Comparison of ENCODE assay signal across 15 cellular contexts in genomic region chr17:57288753-57289121, GRCh38. TPM values are rescaled to one million over a fixed set of nuclear protein-coding genes. Genes with fewer than 3 reads are reported as not detected.
A peak's percentile ranks its signal among the peaks of the same experiment; 100 is the strongest.
DNase-seq lines count a peak whose midpoint lies in the region; ATAC-seq lines count a peak whose summit lies in the region.
"Had no signal": no experiment of that assay in that cellular context is flagged by ENCODE, and none has a peak within 500 bp of the region (broad histone marks: within the 10 kb centered on the region; RNA-seq: fewer than 3 reads in every experiment).

No MANE protein-coding gene starts in this region.

- H3K4me3 ChIP-seq in stomach smooth muscle (ENCODE audit: low read length in 2 of 2): no peak overlapping the region
- H3K4me3 ChIP-seq: SJCRH30, tibial nerve had no signal

- no peaks in the 10 kb centered on the region for H3K9me3 ChIP-seq in stomach smooth muscle (ENCODE audit: control insufficient read depth in 2 of 2, low read length in 2 of 2)
- H3K9me3 ChIP-seq: ascending aorta, SJCRH30, tibial nerve had no signal

- H3K27me3 ChIP-seq in stomach smooth muscle (ENCODE audit: control insufficient read depth in 1 of 2, insufficient read depth in 2 of 2, low read length in 2 of 2): no peaks in the 10 kb centered on the region
- H3K27me3 ChIP-seq: ascending aorta, SJCRH30, tibial nerve had no signal

- peaks cover 20% of the 10 kb centered on the region for H3K4me1 ChIP-seq in stomach smooth muscle (ENCODE audit: control insufficient read depth, insufficient read depth, low read length)

- DNase-seq in LHCN-M2 (ENCODE audit: low read depth) (peak; percentile 63), midbrain (lab: John Stamatoyannopoulos, UW) (peak; percentile 44)
- no peak for DNase-seq in activated CD8-positive, alpha-beta memory T cell treated with anti-CD3 and anti-CD28 coated beads for 24 hours
- DNase-seq: activated CD4-positive, alpha-beta memory T cell treated with anti-CD3 and anti-CD28 coated beads for 36 hours; NCI-H2171 treated with DMSO at 0.1 percent for 48 hours; NK-92 treated with Interleukin-12 subunit alpha and Interleukin-12 subunit beta, amount 100 ng/mL, for 24 hours; occipital lobe; stimulated activated CD4-positive, alpha-beta T cell treated with anti-CD3 and anti-CD28 coated beads, Interleukin-15, amount 100 ng/mL, for 24 hours had no signal

- no peak for ATAC-seq in HG03159 (IDR thresholded peaks at IDR 0.05; ENCODE audit: unreplicated experiment)
- no peak for ATAC-seq in activated CD4-positive, CD25-positive, alpha-beta regulatory T cell treated with anti-CD3 and anti-CD28 coated beads, Interleukin-2, amount 50 U/mL, for 24 hours

- H3K27ac ChIP-seq in cingulate gyrus (ENCODE audit: low read depth, low read length): peak overlapping the region; percentile 48
- H3K27ac ChIP-seq in stomach smooth muscle (ENCODE audit: low read length): peak overlapping the region; percentile 37
- H3K27ac ChIP-seq: SJCRH30, tibial nerve had no signal

- H3K9ac ChIP-seq in stomach smooth muscle (ENCODE audit: low read length in 2 of 2): no peak overlapping the region

- H3K36me3 ChIP-seq in stomach smooth muscle (ENCODE audit: control insufficient read depth in 2 of 2, insufficient read depth in 2 of 2, low read length in 2 of 2): peaks cover 0 to 4% of the 10 kb centered on the region in 2 donors
- H3K36me3 ChIP-seq: ascending aorta, SJCRH30, tibial nerve had no signal

RNA-seq across cellular contexts. Expression of gene MSI2, which starts 32.4 kb away (rescaled TPM):
- total RNA-seq in LHCN-M2 (2014; rRNA removed): 120 and 126 TPM in 2 replicates
- polyA plus RNA-seq in LHCN-M2 (2012): 39.5 TPM
